Comparison of ENCODE assay signal across 21 cellular contexts in the genomic region with DNA sequence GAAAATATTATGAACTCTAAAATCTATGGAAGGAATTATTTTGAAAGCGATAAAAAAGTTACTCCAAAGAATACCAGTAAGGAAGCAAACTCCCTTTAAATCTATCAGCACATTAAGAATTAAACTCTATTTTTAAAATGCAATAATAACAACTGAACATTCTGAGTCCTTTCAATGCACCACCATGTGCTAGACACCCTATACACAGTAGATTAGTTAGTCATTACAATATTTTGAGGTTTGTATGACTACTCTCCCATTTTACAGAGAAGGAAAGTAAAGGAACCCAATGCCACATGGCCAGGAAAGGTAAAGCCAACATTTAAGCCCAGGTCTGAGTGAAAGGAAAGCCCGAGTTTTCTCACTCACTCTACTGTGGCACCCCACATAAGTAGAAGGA. TPM values are rescaled to one million over a fixed set of nuclear protein-coding genes. Genes with fewer than 3 reads are reported as not detected.
DNase-seq lines count a peak whose midpoint lies in the region; ATAC-seq lines count a peak whose summit lies in the region.
"Had no signal": no experiment of that assay in that cellular context is flagged by ENCODE, and none has a peak within 500 bp of the region (broad histone marks: within the 10 kb centered on the region; RNA-seq: fewer than 3 reads in every experiment).

No MANE protein-coding gene starts in this region.

- H4K20me1 ChIP-seq in BLaER1 treated with 17β-estradiol and CSF1 and Interleukin-3, amounts not matched to agents 10 nM and 100 nM, result no peaks in the 10 kb centered on the region

- no peak for ATAC-seq in naive thymus-derived CD8-positive, alpha-beta T cell
- no peak for ATAC-seq in HG02678 (IDR thresholded peaks at IDR 0.05; ENCODE audit: unreplicated experiment)
- ATAC-seq: HCT116 had no signal

- H3K27ac ChIP-seq in BLaER1 treated with 17β-estradiol and CSF1 and Interleukin-3, amounts not matched to agents 10 nM and 100 nM, result peak overlapping the region in 8 of 11 experiments; percentile 61 to 89 (median 82); a peak in 14 of 22 replicates
- peak overlapping the region; percentile 48 for H3K27ac ChIP-seq in CD4-positive, alpha-beta memory T cell (ENCODE audit: low read depth, low read length)
- H3K27ac ChIP-seq in substantia nigra (ENCODE audit: low read depth, low read length, poor library complexity, severe bottlenecking), result no peak overlapping the region
- H3K27ac ChIP-seq: brain microvascular endothelial cell had no signal

- H3K4me3 ChIP-seq in BLaER1 treated with 17β-estradiol and CSF1 and Interleukin-3, amounts not matched to agents 10 nM and 100 nM, result no peak overlapping the region
- H3K4me3 ChIP-seq in CD4-positive, alpha-beta memory T cell (ENCODE audit: low read length in 2 of 2), result peak overlapping the region in 1 of 2 donors; percentile 11

- intact Hi-C loops in CD4-positive, alpha-beta memory T cell (cut with micrococcal nuclease), result no loop called here
- intact Hi-C loops in activated T-helper 2 cell treated with anti-CD3 and anti-CD28 coated beads, Interferon-gamma antibody, Interleukin-2, Interleukin-4, amounts not matched to agents 10 μg/mL and 5 μg/mL and 100 μg/mL, durations not matched to agents 14 hours and 24 hours and 36 hours (cut with micrococcal nuclease), result loop anchor here (1.0 kb wide), 1 partner anchor 10 kb away; no protein-coding TSS in a partner anchor

- peak overlapping the region in 5 of 8 donors; percentile 57 to 93 (median 82) for H3K4me3 Mint-ChIP-seq in CD4-positive, alpha-beta memory T cell
- H3K4me3 Mint-ChIP-seq in activated T-helper 2 cell treated with anti-CD3 and anti-CD28 coated beads, Interferon-gamma antibody, Interleukin-2, Interleukin-4, amounts not matched to agents 10 μg/mL and 5 μg/mL and 100 μg/mL, durations not matched to agents 14 hours and 24 hours and 36 hours (ENCODE audit: low read depth), result peak overlapping the region; percentile 32
- H3K4me3 Mint-ChIP-seq in naive thymus-derived CD8-positive, alpha-beta T cell, result peak overlapping the region in 7 of 10 donors; percentile 60 to 80 (median 68)
- H3K4me3 Mint-ChIP-seq: memory B cell, neural crest cell had no signal

- H3K27ac Mint-ChIP-seq in CD4-positive, alpha-beta memory T cell, result peak overlapping the region in 6 of 7 donors; percentile 83 to 97 (median 91)
- no peak overlapping the region for H3K27ac Mint-ChIP-seq in activated T-helper 2 cell treated with anti-CD3 and anti-CD28 coated beads, Interferon-gamma antibody, Interleukin-2, Interleukin-4, amounts not matched to agents 10 μg/mL and 5 μg/mL and 100 μg/mL, durations not matched to agents 14 hours and 24 hours and 36 hours
- H3K27ac Mint-ChIP-seq in naive thymus-derived CD8-positive, alpha-beta T cell, result peak overlapping the region in 7 of 10 donors; percentile 85 to 94 (median 91)
- H3K27ac Mint-ChIP-seq: memory B cell had no signal

- POLR2A ChIA-PET in CD4-positive, alpha-beta memory T cell (lab: Charles Lee; ENCODE audit: partially characterized antibody), result interaction anchor here (1.1 to 5.6 kb wide), 6 partner anchors 8 to 99 kb away, joined by 7 to 83 read pairs (median 16); a partner anchor contains a TSS
- POLR2A ChIA-PET in naive thymus-derived CD8-positive, alpha-beta T cell (lab: Charles Lee), result interaction anchor here (1.4 to 3.5 kb wide), 4 partner anchors 8 to 44 kb away, joined by 4 to 19 read pairs (median 8); a partner anchor contains a TSS

- H3K9ac ChIP-seq in BLaER1 treated with 17β-estradiol and CSF1 and Interleukin-3, amounts not matched to agents 10 nM and 100 nM, result peak overlapping the region in 5 of 11 experiments; percentile 35 to 76 (median 70); a peak in 6 of 22 replicates

- no peaks in the 10 kb centered on the region for H3K9me3 ChIP-seq in BLaER1 treated with 17β-estradiol and CSF1 and Interleukin-3, amounts not matched to agents 10 nM and 100 nM (replicated peaks in 1 of 11)
- no peaks in the 10 kb centered on the region for H3K9me3 ChIP-seq in CD4-positive, alpha-beta memory T cell (ENCODE audit: control insufficient read depth in 1 of 2, low read length in 2 of 2)
- H3K9me3 ChIP-seq: BE2C had no signal

- H3K4me2 ChIP-seq in BLaER1 treated with 17β-estradiol and CSF1 and Interleukin-3, amounts not matched to agents 10 nM and 100 nM, result peak overlapping the region; percentile 14 to 91 (median 60); a peak in 18 of 22 replicates

- no peaks in the 10 kb centered on the region for H3K27me3 ChIP-seq in BLaER1 treated with 17β-estradiol and CSF1 and Interleukin-3, amounts not matched to agents 10 nM and 100 nM
- H3K27me3 ChIP-seq in CD4-positive, alpha-beta memory T cell (ENCODE audit: insufficient read depth, low read length), result no peaks in the 10 kb centered on the region

- H3K4me1 ChIP-seq in BLaER1 treated with 17β-estradiol and CSF1 and Interleukin-3, amounts not matched to agents 10 nM and 100 nM, result peaks cover 11 to 100% (median 44%) of the 10 kb centered on the region in 10 experiments
- peaks cover 50% of the 10 kb centered on the region for H3K4me1 ChIP-seq in CD4-positive, alpha-beta memory T cell (ENCODE audit: insufficient read depth, low read length)
- H3K4me1 ChIP-seq: BE2C had no signal

- CTCF ChIA-PET in CD4-positive, alpha-beta memory T cell (lab: Charles Lee; ENCODE audit: partially characterized antibody), result interaction anchor here (1.2 to 5.2 kb wide), 2 partner anchors 8 to 89 kb away, joined by 3 to 39 read pairs; no protein-coding TSS in a partner anchor

- no peaks in the 10 kb centered on the region for H3K9me3 Mint-ChIP-seq in CD4-positive, alpha-beta memory T cell
- H3K9me3 Mint-ChIP-seq in activated T-helper 2 cell treated with anti-CD3 and anti-CD28 coated beads, Interferon-gamma antibody, Interleukin-2, Interleukin-4, amounts not matched to agents 10 μg/mL and 5 μg/mL and 100 μg/mL, durations not matched to agents 14 hours and 24 hours and 36 hours, result no peaks in the 10 kb centered on the region
- H3K9me3 Mint-ChIP-seq in naive thymus-derived CD8-positive, alpha-beta T cell, result peaks cover 0 to 3% (median 0%) of the 10 kb centered on the region in 9 donors
- H3K9me3 Mint-ChIP-seq: memory B cell, neural crest cell had no signal

- peaks cover 10 to 34% (median 24%) of the 10 kb centered on the region in 4 donors for H3K4me1 Mint-ChIP-seq in CD4-positive, alpha-beta memory T cell
- H3K4me1 Mint-ChIP-seq in activated T-helper 2 cell treated with anti-CD3 and anti-CD28 coated beads, Interferon-gamma antibody, Interleukin-2, Interleukin-4, amounts not matched to agents 10 μg/mL and 5 μg/mL and 100 μg/mL, durations not matched to agents 14 hours and 24 hours and 36 hours (ENCODE audit: low read depth), result peaks cover 58% of the 10 kb centered on the region
- H3K4me1 Mint-ChIP-seq in naive thymus-derived CD8-positive, alpha-beta T cell, result peaks cover 25 to 49% (median 36%) of the 10 kb centered on the region in 4 donors

- H3K36me3 Mint-ChIP-seq in CD4-positive, alpha-beta memory T cell, result peaks cover 41 to 58% of the 10 kb centered on the region in 2 donors
- H3K36me3 Mint-ChIP-seq in activated T-helper 2 cell treated with anti-CD3 and anti-CD28 coated beads, Interferon-gamma antibody, Interleukin-2, Interleukin-4, amounts not matched to agents 10 μg/mL and 5 μg/mL and 100 μg/mL, durations not matched to agents 14 hours and 24 hours and 36 hours (ENCODE audit: low read depth), result peaks cover 68% of the 10 kb centered on the region
- H3K36me3 Mint-ChIP-seq in naive thymus-derived CD8-positive, alpha-beta T cell, result peaks cover 11 to 50% (median 37%) of the 10 kb centered on the region in 3 donors
- H3K36me3 Mint-ChIP-seq: memory B cell had no signal

- H3K27me3 Mint-ChIP-seq in CD4-positive, alpha-beta memory T cell, result no peaks in the 10 kb centered on the region
- no peaks in the 10 kb centered on the region for H3K27me3 Mint-ChIP-seq in activated T-helper 2 cell treated with anti-CD3 and anti-CD28 coated beads, Interferon-gamma antibody, Interleukin-2, Interleukin-4, amounts not matched to agents 10 μg/mL and 5 μg/mL and 100 μg/mL, durations not matched to agents 14 hours and 24 hours and 36 hours (ENCODE audit: low read depth)
- no peaks in the 10 kb centered on the region for H3K27me3 Mint-ChIP-seq in naive thymus-derived CD8-positive, alpha-beta T cell

- in situ Hi-C loops in ACHN (cut with HindIII; ENCODE audit: low pct_ligation_motif_present, low pct_unique_long_range_greater_than_20kb, low sequenced_read_pairs), result no loop called here

- DNase-seq in CD4-positive, alpha-beta memory T cell, result no peak
- DNase-seq in activated T-helper 2 cell treated with anti-CD3 and anti-CD28 coated beads, Interferon-gamma antibody, Interleukin-2, Interleukin-4, amounts not matched to agents 10 μg/mL and 5 μg/mL and 100 μg/mL, durations not matched to agents 14 hours and 24 hours and 36 hours (ENCODE audit: low spot score), result no peak
- DNase-seq in naive thymus-derived CD8-positive, alpha-beta T cell, result no peak
- DNase-seq in substantia nigra (lab: John Stamatoyannopoulos, UW) (no peak), ACHN (no peak)
- DNase-seq: activated gamma-delta T cell treated with Interleukin-2 at 50 U/mL for 16 hours, BE2C, brain microvascular endothelial cell, DMS53, head of caudate nucleus, NCI-H1436 treated with DMSO at 0.1 percent for 48 hours, NCI-H446 treated with DMSO at 0.1 percent for 48 hours, SIG-M5, T1000 had no signal

- peaks cover 0 to 80% (median 0%) of the 10 kb centered on the region in 11 experiments; a peak in 6 of 22 replicates for H3K36me3 ChIP-seq in BLaER1 treated with 17β-estradiol and CSF1 and Interleukin-3, amounts not matched to agents 10 nM and 100 nM
- peaks cover 21% of the 10 kb centered on the region for H3K36me3 ChIP-seq in CD4-positive, alpha-beta memory T cell (ENCODE audit: insufficient read depth, low read length)
- H3K36me3 ChIP-seq: BE2C, brain microvascular endothelial cell had no signal

RNA-seq across cellular contexts. Expression of a gene that starts 17.7 kb away (rescaled TPM):
- 100 to 1,000 TPM; 115 to 116 TPM for total RNA-seq in CD4-positive, alpha-beta memory T cell
- 100 to 1,000 TPM; 169 to 194 TPM for polyA plus RNA-seq in CD4-positive, alpha-beta memory T cell
- 377 and 389 TPM in 2 replicates for total RNA-seq in activated T-helper 2 cell treated with anti-CD3 and anti-CD28 coated beads, Interferon-gamma antibody, Interleukin-2, Interleukin-4, amounts not matched to agents 10 μg/mL and 5 μg/mL and 100 μg/mL, durations not matched to agents 14 hours and 24 hours and 36 hours
- total RNA-seq in naive thymus-derived CD8-positive, alpha-beta T cell, result 100 to 1,000 TPM; 157 to 161 TPM
- polyA plus RNA-seq in naive thymus-derived CD8-positive, alpha-beta T cell, result 100 to 1,000 TPM; 120 to 195 (median 159) TPM
- total RNA-seq: fibroblast of lung, neural crest cell, renal cortical epithelial cell had no signal
- polyA plus RNA-seq: fibroblast of lung had no signal

RNA-seq across cellular contexts. Expression of a gene that starts 30.6 kb away (rescaled TPM):
- not detected for total RNA-seq in CD4-positive, alpha-beta memory T cell
- not detected for polyA plus RNA-seq in CD4-positive, alpha-beta memory T cell
- total RNA-seq in activated T-helper 2 cell treated with anti-CD3 and anti-CD28 coated beads, Interferon-gamma antibody, Interleukin-2, Interleukin-4, amounts not matched to agents 10 μg/mL and 5 μg/mL and 100 μg/mL, durations not matched to agents 14 hours and 24 hours and 36 hours, result 0.02 TPM in 1 of 2 replicates, not detected in the other
- not detected for total RNA-seq in naive thymus-derived CD8-positive, alpha-beta T cell
- not detected for polyA plus RNA-seq in naive thymus-derived CD8-positive, alpha-beta T cell

RNA-seq across cellular contexts. Expression of a gene that starts 45.1 kb away (rescaled TPM):
- total RNA-seq in CD4-positive, alpha-beta memory T cell, result 10 to 100 TPM; 29.9 to 32.0 TPM
- polyA plus RNA-seq in CD4-positive, alpha-beta memory T cell, result 10 to 100 TPM; 12.3 to 12.6 TPM
- total RNA-seq in activated T-helper 2 cell treated with anti-CD3 and anti-CD28 coated beads, Interferon-gamma antibody, Interleukin-2, Interleukin-4, amounts not matched to agents 10 μg/mL and 5 μg/mL and 100 μg/mL, durations not matched to agents 14 hours and 24 hours and 36 hours, result 49.5 and 49.7 TPM in 2 replicates
- total RNA-seq in naive thymus-derived CD8-positive, alpha-beta T cell, result 10 to 100 TPM; 11.2 to 12.6 TPM
- polyA plus RNA-seq in naive thymus-derived CD8-positive, alpha-beta T cell, result 1 to 10 TPM; 1.9 to 3.4 (median 3.2) TPM

RNA-seq across cellular contexts. Expression of a gene that starts 54.5 kb away (rescaled TPM):
- total RNA-seq in CD4-positive, alpha-beta memory T cell, result not detected
- not detected for polyA plus RNA-seq in CD4-positive, alpha-beta memory T cell
- total RNA-seq in activated T-helper 2 cell treated with anti-CD3 and anti-CD28 coated beads, Interferon-gamma antibody, Interleukin-2, Interleukin-4, amounts not matched to agents 10 μg/mL and 5 μg/mL and 100 μg/mL, durations not matched to agents 14 hours and 24 hours and 36 hours, result 0.30 and 0.32 TPM in 2 replicates
- total RNA-seq in naive thymus-derived CD8-positive, alpha-beta T cell, result not detected
- polyA plus RNA-seq in naive thymus-derived CD8-positive, alpha-beta T cell, result not detected

RNA-seq across cellular contexts. Expression of a gene that starts 57.0 kb away (rescaled TPM):
- 1 to 10 TPM; 2.9 to 3.7 TPM for total RNA-seq in CD4-positive, alpha-beta memory T cell
- polyA plus RNA-seq in CD4-positive, alpha-beta memory T cell, result 1 to 10 TPM in 1 of 2 donors, under 1 TPM in 1; 0.64 to 4.2 TPM
- 13.9 and 14.6 TPM in 2 replicates for total RNA-seq in activated T-helper 2 cell treated with anti-CD3 and anti-CD28 coated beads, Interferon-gamma antibody, Interleukin-2, Interleukin-4, amounts not matched to agents 10 μg/mL and 5 μg/mL and 100 μg/mL, durations not matched to agents 14 hours and 24 hours and 36 hours
- 1 to 10 TPM; 2.8 to 3.1 TPM for total RNA-seq in naive thymus-derived CD8-positive, alpha-beta T cell
- polyA plus RNA-seq in naive thymus-derived CD8-positive, alpha-beta T cell, result 1 to 10 TPM in 2 of 3 donors, under 1 TPM in 1; 0.94 to 3.1 (median 1.2) TPM
- total RNA-seq: fibroblast of lung, neural crest cell had no signal
- polyA plus RNA-seq: fibroblast of lung had no signal

Comparison
In these comparisons a context has a peak if more than half of its experiments do, and no peak if none do; other contexts are left out.
1. H3K4me3 Mint-ChIP-seq: peak in every context shown above with its lines; median percentile 82 in CD4-positive, alpha-beta memory T cell; 68 in naive thymus-derived CD8-positive, alpha-beta T cell; 32 in activated T-helper 2 cell treated with anti-CD3 and anti-CD28 coated beads, Interferon-gamma antibody, Interleukin-2, Interleukin-4, amounts not matched to agents 10 μg/mL and 5 μg/mL and 100 μg/mL, durations not matched to agents 14 hours and 24 hours and 36 hours.